19 cellular contexts compared by ENCODE assay signal in genomic region chr2:232231514-232231913, GRCh38.
DNase-seq lines count a peak whose midpoint lies in the region; ATAC-seq, FAIRE-seq and TF ChIP-seq lines count a peak whose summit lies in the region.
"Had no signal": no experiment of that assay in that cellular context is flagged by ENCODE, and none has a peak within 500 bp of the region (broad histone marks: within the 10 kb centered on the region; RNA-seq: fewer than 3 reads in every experiment).

No MANE protein-coding gene starts in this region.

- no peaks in the 10 kb centered on the region for H3K79me2 ChIP-seq in Loucy (ENCODE audit: insufficient read depth, low read length)

- H3K27ac ChIP-seq in endodermal cell (ENCODE audit: low read depth, low read length) (no peak overlapping the region), thymus (ENCODE audit: low read depth) (peak overlapping the region; percentile 58), pancreas (no peak overlapping the region)
- H3K27ac ChIP-seq: GM23248, KMS-11, SJSA1 had no signal

- H3K4me1 Mint-ChIP-seq in activated T-cell treated with anti-CD3 and anti-CD28 coated beads, Interleukin-2, amount 50 U/mL, for 72 hours (ENCODE audit: low read depth), result peaks cover 23% of the 10 kb centered on the region
- H3K4me1 Mint-ChIP-seq in endodermal cell, result peaks cover 21% of the 10 kb centered on the region
- H3K4me1 Mint-ChIP-seq: CD14-positive monocyte had no signal

- no peak for FAIRE-seq in pancreas (lab: Jason Lieb, UNC)

- H3K4me1 ChIP-seq in Loucy (ENCODE audit: insufficient read depth, low read length, poor library complexity, severe bottlenecking) (peaks cover 27% of the 10 kb centered on the region), endodermal cell (ENCODE audit: control insufficient read depth, insufficient read depth, low read length) (no peaks in the 10 kb centered on the region), thymus (ENCODE audit: control insufficient read depth, insufficient read depth, low read length) (peaks cover 58% of the 10 kb centered on the region), pancreas (peaks cover 11 to 20% (median 12%) of the 10 kb centered on the region in 3 donors)

- peak overlapping the region; percentile 7 for H3K27ac Mint-ChIP-seq in activated T-cell treated with anti-CD3 and anti-CD28 coated beads, Interleukin-2, amount 50 U/mL, for 72 hours
- H3K27ac Mint-ChIP-seq in endodermal cell, result no peak overlapping the region
- H3K27ac Mint-ChIP-seq: HFFc6 had no signal

- intact Hi-C loops in pancreas (cut with DNase I), result no loop called here

- H3K36me3 ChIP-seq in Loucy (ENCODE audit: insufficient read depth, low read length) (no peaks in the 10 kb centered on the region), endodermal cell (ENCODE audit: control insufficient read depth, insufficient read depth, low read length) (no peaks in the 10 kb centered on the region), thymus (ENCODE audit: control insufficient read depth, insufficient read depth) (peaks cover 7% of the 10 kb centered on the region), pancreas (no peaks in the 10 kb centered on the region)
- H3K36me3 ChIP-seq: SJSA1 had no signal

- H4K20me1 ChIP-seq in Loucy (ENCODE audit: insufficient read depth, low read length, poor library complexity, severe bottlenecking), result no peaks in the 10 kb centered on the region

- no peak for ATAC-seq in activated T-cell treated with anti-CD3 and anti-CD28 coated beads, Interleukin-2, amount 50 U/mL, for 72 hours (replicated peaks in 1 of 2)
- no peak for ATAC-seq in pancreas

- H3K27me3 ChIP-seq in Loucy (ENCODE audit: insufficient read depth, low read length, poor library complexity, severe bottlenecking) (no peaks in the 10 kb centered on the region), endodermal cell (ENCODE audit: control insufficient read depth, insufficient read depth, low read length, poor library complexity, severe bottlenecking) (peaks cover 6% of the 10 kb centered on the region), thymus (ENCODE audit: control insufficient read depth, insufficient read depth) (no peaks in the 10 kb centered on the region), pancreas (no peaks in the 10 kb centered on the region)
- H3K27me3 ChIP-seq: SJSA1 had no signal

- no peaks in the 10 kb centered on the region for H3K9me2 ChIP-seq in Loucy (replicated peaks; ENCODE audit: low read depth, low read length)

- no peak overlapping the region for H3K4me2 ChIP-seq in Loucy (ENCODE audit: low read depth, low read length, poor library complexity, severe bottlenecking)
- H3K4me2 ChIP-seq: KMS-11 had no signal

- H3K27me3 Mint-ChIP-seq in activated T-cell treated with anti-CD3 and anti-CD28 coated beads, Interleukin-2, amount 50 U/mL, for 72 hours (ENCODE audit: low read depth), result no peaks in the 10 kb centered on the region
- peaks cover 3% of the 10 kb centered on the region for H3K27me3 Mint-ChIP-seq in endodermal cell (ENCODE audit: insufficient read depth)

- no peak overlapping the region for H3K4me3 Mint-ChIP-seq in activated T-cell treated with anti-CD3 and anti-CD28 coated beads, Interleukin-2, amount 50 U/mL, for 72 hours
- H3K4me3 Mint-ChIP-seq in endodermal cell, result no peak overlapping the region
- H3K4me3 Mint-ChIP-seq: CD14-positive monocyte, HFFc6 had no signal

- peak overlapping the region; percentile 25 for H3K9ac ChIP-seq in Loucy (ENCODE audit: low read depth, low read length, poor library complexity, severe bottlenecking)
- H3K9ac ChIP-seq in endodermal cell (ENCODE audit: extremely low read depth, low read length, poor library complexity, severe bottlenecking), result no peak overlapping the region
- H3K9ac ChIP-seq: GM23248, KMS-11 had no signal

- no peaks in the 10 kb centered on the region for H3F3A ChIP-seq in Loucy (ENCODE audit: low read depth)

- H3K9me3 ChIP-seq in Loucy (ENCODE audit: insufficient read depth, low read depth, low read length) (no peaks in the 10 kb centered on the region), endodermal cell (ENCODE audit: control insufficient read depth, low read length) (no peaks in the 10 kb centered on the region), thymus (ENCODE audit: control insufficient read depth) (no peaks in the 10 kb centered on the region), pancreas (no peaks in the 10 kb centered on the region)
- H3K9me3 ChIP-seq: SJSA1 had no signal

- no peaks in the 10 kb centered on the region for H3K36me3 Mint-ChIP-seq in activated T-cell treated with anti-CD3 and anti-CD28 coated beads, Interleukin-2, amount 50 U/mL, for 72 hours (ENCODE audit: insufficient read depth in 2 of 2)
- H3K36me3 Mint-ChIP-seq in endodermal cell (ENCODE audit: low read depth), result no peaks in the 10 kb centered on the region

- no peaks in the 10 kb centered on the region for H3K9me3 Mint-ChIP-seq in activated T-cell treated with anti-CD3 and anti-CD28 coated beads, Interleukin-2, amount 50 U/mL, for 72 hours
- H3K9me3 Mint-ChIP-seq in endodermal cell, result no peaks in the 10 kb centered on the region
- H3K9me3 Mint-ChIP-seq: CD14-positive monocyte, HFFc6 had no signal

- no peak overlapping the region for H2AFZ ChIP-seq in Loucy (ENCODE audit: low read length)
- H2AFZ ChIP-seq: GM23248 had no signal

- DNase-seq in activated T-cell treated with anti-CD3 and anti-CD28 coated beads, Interleukin-2, amount 50 U/mL, for 72 hours, result no peak
- DNase-seq in activated T-cell treated with anti-CD3 and anti-CD28 coated beads, Interleukin-2, amount 50 U/mL, for 1 hour, result no peak
- peak; percentile 70 for DNase-seq in endodermal cell
- no peak for DNase-seq in HT-29 (ENCODE audit: low spot score)
- DNase-seq in pancreas, result no peak
- no peak for DNase-seq in NCI-H1417 (lab: John Stamatoyannopoulos, UW)
- DNase-seq: DMS79, GDM1, GM23248, HFFc6, MM.1S, NCI-H1105, NCI-H2029 treated with DMSO at 0.1 percent for 48 hours, NCI-H524 treated with DMSO at 0.1 percent for 48 hours had no signal

- H3K4me3 ChIP-seq in Loucy (ENCODE audit: low read length, poor library complexity, severe bottlenecking) (no peak overlapping the region), endodermal cell (ENCODE audit: low read length) (no peak overlapping the region), thymus (ENCODE audit: low read length) (no peak overlapping the region), pancreas (no peak overlapping the region)
- H3K4me3 ChIP-seq: GM23248, SJSA1 had no signal

- no peak for TF ChIP-seq CTCF in Loucy (conservative IDR thresholded peaks at IDR 0.05; ENCODE audit: low read length)
- TF ChIP-seq CTCF in endodermal cell (conservative IDR thresholded peaks at IDR 0.05), result no peak
- TF ChIP-seq CTCF in pancreas (IDR thresholded peaks at IDR 0.05), result no peak

- 82% methylated on average over 4 of the region's 4 CpGs for WGBS in endodermal cell (ENCODE audit: insufficient coverage in 1 of 2, insufficient read length in 1 of 2), 2 experiments
- 83% methylated on average over 4 of the region's 4 CpGs for WGBS in thymus
- WGBS in pancreas, 2 donors, result 95% methylated on average over 4 of the region's 4 CpGs
